In the genomic region with DNA sequence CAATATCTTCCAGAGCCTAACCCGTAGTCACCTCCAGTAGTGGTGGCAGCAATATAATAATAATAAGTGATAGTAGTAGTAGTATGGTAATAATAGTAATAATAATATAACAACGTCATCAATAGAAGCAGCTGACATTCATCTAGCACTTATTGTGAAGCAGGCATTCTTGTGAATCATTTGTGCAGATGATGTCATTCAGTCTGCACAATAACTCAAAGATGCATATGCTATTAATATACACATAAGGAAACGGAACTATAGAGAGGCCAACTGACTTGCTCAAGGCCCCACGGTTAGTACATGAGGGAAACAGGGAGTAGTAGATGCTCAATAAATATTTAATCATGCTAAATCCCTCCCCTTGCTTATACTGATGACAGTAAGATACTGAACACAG, we compare ENCODE assay signal across 23 cellular contexts. TPM values are rescaled to one million over a fixed set of nuclear protein-coding genes. Genes with fewer than 3 reads are reported as not detected.
DNase-seq lines count a peak whose midpoint lies in the region; ATAC-seq and TF ChIP-seq lines count a peak whose summit lies in the region.
"Had no signal": no experiment of that assay in that cellular context is flagged by ENCODE, and none has a peak within 500 bp of the region (broad histone marks: within the 10 kb centered on the region; RNA-seq: fewer than 3 reads in every experiment).

No MANE protein-coding gene starts in this region.

- no peak overlapping the region for H3K4me3 ChIP-seq in choroid plexus epithelial cell (ENCODE audit: low read depth, low read length)
- no peak overlapping the region for H3K4me3 ChIP-seq in CD8-positive, alpha-beta T cell (ENCODE audit: low read depth, low read length)
- H3K4me3 ChIP-seq: dorsolateral prefrontal cortex, esophagus muscularis mucosa, psoas muscle had no signal

- H3K4me1 ChIP-seq in CD8-positive, alpha-beta T cell (ENCODE audit: insufficient read depth, low read length), result no peaks in the 10 kb centered on the region
- H3K4me1 ChIP-seq: esophagus muscularis mucosa, psoas muscle had no signal

- DNase-seq in HCEC 1CT (peak; percentile 75), NOMO-1 treated with dmso at 0.1 percent for 144 hours (lab: John Stamatoyannopoulos, UW; ENCODE audit: unreplicated experiment) (peak; percentile 66), choroid plexus epithelial cell (ENCODE audit: low read depth) (peak; percentile 55), foreskin melanocyte (peak; percentile 27), D341Med (ENCODE audit: low spot score) (no peak), omental fat pad (ENCODE audit: low spot score) (no peak), activated gamma-delta T cell (lab: John Stamatoyannopoulos, UW) (no peak)
- no peak for DNase-seq in CD8-positive, alpha-beta T cell
- DNase-seq: activated CD4-positive, CD25-positive, alpha-beta regulatory T cell; activated CD8-positive, alpha-beta T cell treated with anti-CD3 and anti-CD28 coated beads for 36 hours; activated T-cell treated with anti-CD3 and anti-CD28 coated beads, Interleukin-2, amount 50 U/mL, for 4 hours; AML-193; Caco-2; dorsolateral prefrontal cortex; kidney glomerular epithelial cell; NCI-H1417; NCI-H2171; psoas muscle; RPMI8226; T-helper 17 cell had no signal

- peaks cover 4% of the 10 kb centered on the region for H3K27me3 Mint-ChIP-seq in CD8-positive, alpha-beta T cell (ENCODE audit: low read depth)
- H3K27me3 Mint-ChIP-seq: activated CD8-positive, alpha-beta T cell treated with anti-CD3 and anti-CD28 coated beads for 36 hours; activated naive CD4-positive, alpha-beta T cell treated with anti-CD3 and anti-CD28 coated beads, Interleukin-2, amount 50 U/mL, for 24 hours had no signal

- H3K9me3 Mint-ChIP-seq in CD8-positive, alpha-beta T cell, result no peaks in the 10 kb centered on the region
- H3K9me3 Mint-ChIP-seq: activated CD8-positive, alpha-beta T cell treated with anti-CD3 and anti-CD28 coated beads for 36 hours; activated naive CD4-positive, alpha-beta T cell treated with anti-CD3 and anti-CD28 coated beads, Interleukin-2, amount 50 U/mL, for 24 hours; activated T-cell treated with anti-CD3 and anti-CD28 coated beads, Interleukin-2, amount 50 U/mL, for 4 hours had no signal

- CTCF ChIA-PET in CD8-positive, alpha-beta T cell (lab: Charles Lee), result no interaction called here

- no peaks in the 10 kb centered on the region for H3K36me3 Mint-ChIP-seq in CD8-positive, alpha-beta T cell
- H3K36me3 Mint-ChIP-seq: activated naive CD4-positive, alpha-beta T cell treated with anti-CD3 and anti-CD28 coated beads, Interleukin-2, amount 50 U/mL, for 24 hours had no signal

- H3K4me3 Mint-ChIP-seq in CD8-positive, alpha-beta T cell, result no peak overlapping the region
- H3K4me3 Mint-ChIP-seq: activated CD8-positive, alpha-beta T cell treated with anti-CD3 and anti-CD28 coated beads for 36 hours; activated naive CD4-positive, alpha-beta T cell treated with anti-CD3 and anti-CD28 coated beads, Interleukin-2, amount 50 U/mL, for 24 hours; activated T-cell treated with anti-CD3 and anti-CD28 coated beads, Interleukin-2, amount 50 U/mL, for 4 hours; T-helper 17 cell had no signal

- TF ChIP-seq CTCF in choroid plexus epithelial cell (conservative IDR thresholded peaks at IDR 0.05; ENCODE audit: low read depth, low read length), result no peak
- no peak for TF ChIP-seq CTCF in CD8-positive, alpha-beta T cell (IDR thresholded peaks at IDR 0.05)
- no peak for TF ChIP-seq CTCF in omental fat pad (IDR thresholded peaks at IDR 0.05)

- no peak overlapping the region for H3K27ac Mint-ChIP-seq in CD8-positive, alpha-beta T cell
- H3K27ac Mint-ChIP-seq: activated CD8-positive, alpha-beta T cell treated with anti-CD3 and anti-CD28 coated beads for 36 hours; activated naive CD4-positive, alpha-beta T cell treated with anti-CD3 and anti-CD28 coated beads, Interleukin-2, amount 50 U/mL, for 24 hours; T-helper 17 cell had no signal

- no peaks in the 10 kb centered on the region for H3K36me3 ChIP-seq in CD8-positive, alpha-beta T cell (ENCODE audit: insufficient read depth, low read length)
- H3K36me3 ChIP-seq: esophagus muscularis mucosa had no signal

- H3K4me1 Mint-ChIP-seq in CD8-positive, alpha-beta T cell (ENCODE audit: low read depth), result no peaks in the 10 kb centered on the region
- H3K4me1 Mint-ChIP-seq: activated naive CD4-positive, alpha-beta T cell treated with anti-CD3 and anti-CD28 coated beads, Interleukin-2, amount 50 U/mL, for 24 hours; T-helper 17 cell had no signal

- H3K27ac ChIP-seq in CD8-positive, alpha-beta T cell (ENCODE audit: low read depth, low read length), result no peak overlapping the region
- H3K27ac ChIP-seq: dorsolateral prefrontal cortex, esophagus muscularis mucosa, psoas muscle had no signal

- no peaks in the 10 kb centered on the region for H3K27me3 ChIP-seq in CD8-positive, alpha-beta T cell (ENCODE audit: insufficient read depth, low read length)
- H3K27me3 ChIP-seq: dorsolateral prefrontal cortex, esophagus muscularis mucosa had no signal

- no peaks in the 10 kb centered on the region for H3K9me3 ChIP-seq in CD8-positive, alpha-beta T cell (ENCODE audit: low read length)
- H3K9me3 ChIP-seq: Caco-2, esophagus muscularis mucosa, psoas muscle had no signal

- POLR2A ChIA-PET in CD8-positive, alpha-beta T cell (lab: Charles Lee), result no interaction called here

- no peak for ATAC-seq in CD8-positive, alpha-beta T cell
- no peak for ATAC-seq in omental fat pad (ENCODE audit: low FRiP score)
- ATAC-seq: activated CD8-positive, alpha-beta T cell treated with anti-CD3 and anti-CD28 coated beads for 36 hours; activated T-cell treated with anti-CD3 and anti-CD28 coated beads, Interleukin-2, amount 50 U/mL, for 4 hours; psoas muscle; T-helper 17 cell had no signal

- intact Hi-C loops in CD8-positive, alpha-beta T cell (cut with DNase I, micrococcal nuclease), result no loop called here

RNA-seq across cellular contexts. Expression of a gene that starts 35.4 kb away (rescaled TPM):
- 1 to 10 TPM; 8.7 to 9.4 TPM for total RNA-seq in CD8-positive, alpha-beta T cell
- 10 to 100 TPM in 3 of 4 donors, 1 to 10 TPM in 1; 9.6 to 13.9 (median 10.9) TPM for total RNA-seq in omental fat pad

RNA-seq across cellular contexts. Expression of a gene that starts 40.9 kb away (rescaled TPM):
- total RNA-seq in CD8-positive, alpha-beta T cell, result not detected
- under 1 TPM in 2 of 4 donors, not detected in 2; 0.28 to 0.36 TPM for total RNA-seq in omental fat pad
- total RNA-seq: activated CD8-positive, alpha-beta T cell treated with anti-CD3 and anti-CD28 coated beads for 36 hours; activated T-cell treated with anti-CD3 and anti-CD28 coated beads, Interleukin-2, amount 50 U/mL, for 4 hours; G401; psoas muscle; T-helper 17 cell had no signal

Comparison
In these comparisons a context has a peak if more than half of its experiments do, and no peak if none do; other contexts are left out.
1. DNase-seq: peak in HCEC 1CT (single experiment), NOMO-1 treated with dmso at 0.1 percent for 144 hours (single experiment), choroid plexus epithelial cell (single experiment) and foreskin melanocyte (single experiment); none in D341Med (single experiment), CD8-positive, alpha-beta T cell (0 of 7), omental fat pad (single experiment) and activated gamma-delta T cell (single experiment).